1 cellular context compared by ENCODE assay signal in genomic region chr10:68331455-68332258, GRCh38.
TF ChIP-seq lines count a peak whose summit lies in the region.

A gene with protein sequence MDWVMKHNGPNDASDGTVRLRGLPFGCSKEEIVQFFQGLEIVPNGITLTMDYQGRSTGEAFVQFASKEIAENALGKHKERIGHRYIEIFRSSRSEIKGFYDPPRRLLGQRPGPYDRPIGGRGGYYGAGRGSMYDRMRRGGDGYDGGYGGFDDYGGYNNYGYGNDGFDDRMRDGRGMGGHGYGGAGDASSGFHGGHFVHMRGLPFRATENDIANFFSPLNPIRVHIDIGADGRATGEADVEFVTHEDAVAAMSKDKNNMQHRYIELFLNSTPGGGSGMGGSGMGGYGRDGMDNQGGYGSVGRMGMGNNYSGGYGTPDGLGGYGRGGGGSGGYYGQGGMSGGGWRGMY (plus strand): TSS chr10:68332064. CDS start chr10:68337222, 5,158 bp downstream.

TF ChIP-seq in HepG2, 621 proteins besides CTCF, POLR2A, EP300 and RAD21 (continued from another document and continues in another):
- TF ChIP-seq, protein P1, sequence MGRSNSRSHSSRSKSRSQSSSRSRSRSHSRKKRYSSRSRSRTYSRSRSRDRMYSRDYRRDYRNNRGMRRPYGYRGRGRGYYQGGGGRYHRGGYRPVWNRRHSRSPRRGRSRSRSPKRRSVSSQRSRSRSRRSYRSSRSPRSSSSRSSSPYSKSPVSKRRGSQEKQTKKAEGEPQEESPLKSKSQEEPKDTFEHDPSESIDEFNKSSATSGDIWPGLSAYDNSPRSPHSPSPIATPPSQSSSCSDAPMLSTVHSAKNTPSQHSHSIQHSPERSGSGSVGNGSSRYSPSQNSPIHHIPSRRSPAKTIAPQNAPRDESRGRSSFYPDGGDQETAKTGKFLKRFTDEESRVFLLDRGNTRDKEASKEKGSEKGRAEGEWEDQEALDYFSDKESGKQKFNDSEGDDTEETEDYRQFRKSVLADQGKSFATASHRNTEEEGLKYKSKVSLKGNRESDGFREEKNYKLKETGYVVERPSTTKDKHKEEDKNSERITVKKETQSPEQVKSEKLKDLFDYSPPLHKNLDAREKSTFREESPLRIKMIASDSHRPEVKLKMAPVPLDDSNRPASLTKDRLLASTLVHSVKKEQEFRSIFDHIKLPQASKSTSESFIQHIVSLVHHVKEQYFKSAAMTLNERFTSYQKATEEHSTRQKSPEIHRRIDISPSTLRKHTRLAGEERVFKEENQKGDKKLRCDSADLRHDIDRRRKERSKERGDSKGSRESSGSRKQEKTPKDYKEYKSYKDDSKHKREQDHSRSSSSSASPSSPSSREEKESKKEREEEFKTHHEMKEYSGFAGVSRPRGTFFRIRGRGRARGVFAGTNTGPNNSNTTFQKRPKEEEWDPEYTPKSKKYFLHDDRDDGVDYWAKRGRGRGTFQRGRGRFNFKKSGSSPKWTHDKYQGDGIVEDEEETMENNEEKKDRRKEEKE (IDR thresholded peaks at IDR 0.05) = no peak
- TF ChIP-seq RFX3 (CRISPR knock-in tag; IDR thresholded peaks at IDR 0.05) (no peak), ZNF547 (CRISPR knock-in tag; IDR thresholded peaks at IDR 0.05) (peak; percentile 72), PLRG1 (conservative IDR thresholded peaks at IDR 0.05) (no peak), KDM6A (CRISPR knock-in tag; IDR thresholded peaks at IDR 0.05; ENCODE audit: low read depth) (no peak), ZNF562 (CRISPR knock-in tag; IDR thresholded peaks at IDR 0.05; ENCODE audit: borderline replicate concordance) (0 out of 2 replicates have a peak, but pooled peaks have one; percentile 33), ARNT (IDR thresholded peaks at IDR 0.05) (no peak), SPEN (CRISPR knock-in tag; IDR thresholded peaks at IDR 0.05; ENCODE audit: low read depth) (peak; percentile 90), ATF2 (CRISPR knock-in tag; IDR thresholded peaks at IDR 0.05) (peak; percentile 82), TGIF2 (CRISPR knock-in tag; IDR thresholded peaks at IDR 0.05) (peak; percentile 87), IRX3 (CRISPR knock-in tag; IDR thresholded peaks at IDR 0.05; ENCODE audit: borderline replicate concordance, low read depth) (peak; percentile 84), ZNF569 (CRISPR knock-in tag; IDR thresholded peaks at IDR 0.05; ENCODE audit: borderline replicate concordance) (no peak), ZEB1 (IDR thresholded peaks at IDR 0.05; ENCODE audit: insufficient replicate concordance, low read depth) (no peak), FOXP1 (IDR thresholded peaks at IDR 0.05) (no peak), FOXP1 (CRISPR knock-in tag; IDR thresholded peaks at IDR 0.05) (no peak), MEF2D (CRISPR knock-in tag; IDR thresholded peaks at IDR 0.05) (peak; percentile 66; the same call in 1 of the 2 replicates), TMF1 (CRISPR knock-in tag; IDR thresholded peaks at IDR 0.05; ENCODE audit: low read depth) (peak; percentile 34; the same call in 1 of the 2 replicates), ZNF713 (CRISPR knock-in tag; IDR thresholded peaks at IDR 0.05) (no peak), ZNF274 (CRISPR knock-in tag; IDR thresholded peaks at IDR 0.05) (peak; percentile 82; the same call in 1 of the 2 replicates), POLR2AphosphoS2 (IDR thresholded peaks at IDR 0.05; ENCODE audit: low read depth, low read length) (peak; percentile 82; the same call in 1 of the 2 replicates), ZNF570 (CRISPR knock-in tag; IDR thresholded peaks at IDR 0.05; ENCODE audit: borderline replicate concordance) (no peak), PHB2 (IDR thresholded peaks at IDR 0.05; ENCODE audit: partially characterized antibody) (no peak), MIER2 (CRISPR knock-in tag; IDR thresholded peaks at IDR 0.05) (peak; percentile 69; the same call in 1 of the 2 replicates), U2AF1 (optimal IDR thresholded peaks at IDR 0.05; ENCODE audit: low read depth, low read length) (peak; percentile 96), ZNF691 (CRISPR knock-in tag; IDR thresholded peaks at IDR 0.05; ENCODE audit: borderline replicate concordance, low read depth) (no peak; the same call in 1 of the 2 replicates), RXRB (CRISPR knock-in tag; IDR thresholded peaks at IDR 0.05; ENCODE audit: borderline replicate concordance) (no peak; the same call in 1 of the 2 replicates), HES4 (CRISPR knock-in tag; IDR thresholded peaks at IDR 0.05; ENCODE audit: borderline replicate concordance) (no peak; the same call in 1 of the 2 replicates), MYC (CRISPR knock-in tag; IDR thresholded peaks at IDR 0.05; ENCODE audit: borderline replicate concordance) (peak; percentile 95), NR0B2 (CRISPR knock-in tag; IDR thresholded peaks at IDR 0.05) (peak; percentile 86), ZNF703 (CRISPR knock-in tag; IDR thresholded peaks at IDR 0.05; ENCODE audit: borderline replicate concordance) (peak; percentile 30; the same call in 1 of the 2 replicates), ZNF557 (CRISPR knock-in tag; IDR thresholded peaks at IDR 0.05) (0 out of 2 replicates have a peak, but pooled peaks have one; percentile 30), ZNF609 (CRISPR knock-in tag; IDR thresholded peaks at IDR 0.05; ENCODE audit: borderline replicate concordance) (peak; percentile 60), GZF1 (CRISPR knock-in tag; IDR thresholded peaks at IDR 0.05) (no peak)
- TF ChIP-seq, protein P2, sequence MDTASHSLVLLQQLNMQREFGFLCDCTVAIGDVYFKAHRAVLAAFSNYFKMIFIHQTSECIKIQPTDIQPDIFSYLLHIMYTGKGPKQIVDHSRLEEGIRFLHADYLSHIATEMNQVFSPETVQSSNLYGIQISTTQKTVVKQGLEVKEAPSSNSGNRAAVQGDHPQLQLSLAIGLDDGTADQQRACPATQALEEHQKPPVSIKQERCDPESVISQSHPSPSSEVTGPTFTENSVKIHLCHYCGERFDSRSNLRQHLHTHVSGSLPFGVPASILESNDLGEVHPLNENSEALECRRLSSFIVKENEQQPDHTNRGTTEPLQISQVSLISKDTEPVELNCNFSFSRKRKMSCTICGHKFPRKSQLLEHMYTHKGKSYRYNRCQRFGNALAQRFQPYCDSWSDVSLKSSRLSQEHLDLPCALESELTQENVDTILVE (CRISPR knock-in tag; IDR thresholded peaks at IDR 0.05) = no peak
- TF ChIP-seq, protein P3, sequence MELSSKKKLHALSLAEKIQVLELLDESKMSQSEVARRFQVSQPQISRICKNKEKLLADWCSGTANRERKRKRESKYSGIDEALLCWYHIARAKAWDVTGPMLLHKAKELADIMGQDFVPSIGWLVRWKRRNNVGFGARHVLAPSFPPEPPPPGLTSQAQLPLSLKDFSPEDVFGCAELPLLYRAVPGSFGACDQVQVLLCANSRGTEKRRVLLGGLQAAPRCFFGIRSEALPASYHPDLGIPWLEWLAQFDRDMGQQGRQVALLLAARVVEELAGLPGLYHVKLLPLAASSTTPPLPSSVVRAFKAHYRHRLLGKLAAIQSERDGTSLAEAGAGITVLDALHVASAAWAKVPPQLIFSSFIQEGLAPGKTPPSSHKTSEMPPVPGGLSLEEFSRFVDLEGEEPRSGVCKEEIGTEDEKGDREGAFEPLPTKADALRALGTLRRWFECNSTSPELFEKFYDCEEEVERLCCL (CRISPR knock-in tag; IDR thresholded peaks at IDR 0.05; ENCODE audit: borderline replicate concordance) = peak; percentile 31; the same call in 1 of the 2 replicates
- TF ChIP-seq, protein P4, sequence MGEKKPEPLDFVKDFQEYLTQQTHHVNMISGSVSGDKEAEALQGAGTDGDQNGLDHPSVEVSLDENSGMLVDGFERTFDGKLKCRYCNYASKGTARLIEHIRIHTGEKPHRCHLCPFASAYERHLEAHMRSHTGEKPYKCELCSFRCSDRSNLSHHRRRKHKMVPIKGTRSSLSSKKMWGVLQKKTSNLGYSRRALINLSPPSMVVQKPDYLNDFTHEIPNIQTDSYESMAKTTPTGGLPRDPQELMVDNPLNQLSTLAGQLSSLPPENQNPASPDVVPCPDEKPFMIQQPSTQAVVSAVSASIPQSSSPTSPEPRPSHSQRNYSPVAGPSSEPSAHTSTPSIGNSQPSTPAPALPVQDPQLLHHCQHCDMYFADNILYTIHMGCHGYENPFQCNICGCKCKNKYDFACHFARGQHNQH (CRISPR knock-in tag; IDR thresholded peaks at IDR 0.05) = peak; percentile 95
- TF ChIP-seq, protein P5, sequence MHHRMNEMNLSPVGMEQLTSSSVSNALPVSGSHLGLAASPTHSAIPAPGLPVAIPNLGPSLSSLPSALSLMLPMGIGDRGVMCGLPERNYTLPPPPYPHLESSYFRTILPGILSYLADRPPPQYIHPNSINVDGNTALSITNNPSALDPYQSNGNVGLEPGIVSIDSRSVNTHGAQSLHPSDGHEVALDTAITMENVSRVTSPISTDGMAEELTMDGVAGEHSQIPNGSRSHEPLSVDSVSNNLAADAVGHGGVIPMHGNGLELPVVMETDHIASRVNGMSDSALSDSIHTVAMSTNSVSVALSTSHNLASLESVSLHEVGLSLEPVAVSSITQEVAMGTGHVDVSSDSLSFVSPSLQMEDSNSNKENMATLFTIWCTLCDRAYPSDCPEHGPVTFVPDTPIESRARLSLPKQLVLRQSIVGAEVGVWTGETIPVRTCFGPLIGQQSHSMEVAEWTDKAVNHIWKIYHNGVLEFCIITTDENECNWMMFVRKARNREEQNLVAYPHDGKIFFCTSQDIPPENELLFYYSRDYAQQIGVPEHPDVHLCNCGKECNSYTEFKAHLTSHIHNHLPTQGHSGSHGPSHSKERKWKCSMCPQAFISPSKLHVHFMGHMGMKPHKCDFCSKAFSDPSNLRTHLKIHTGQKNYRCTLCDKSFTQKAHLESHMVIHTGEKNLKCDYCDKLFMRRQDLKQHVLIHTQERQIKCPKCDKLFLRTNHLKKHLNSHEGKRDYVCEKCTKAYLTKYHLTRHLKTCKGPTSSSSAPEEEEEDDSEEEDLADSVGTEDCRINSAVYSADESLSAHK (CRISPR knock-in tag; IDR thresholded peaks at IDR 0.05; ENCODE audit: borderline replicate concordance) = peak; percentile 74; the same call in 1 of the 2 replicates
- TF ChIP-seq, protein P6, sequence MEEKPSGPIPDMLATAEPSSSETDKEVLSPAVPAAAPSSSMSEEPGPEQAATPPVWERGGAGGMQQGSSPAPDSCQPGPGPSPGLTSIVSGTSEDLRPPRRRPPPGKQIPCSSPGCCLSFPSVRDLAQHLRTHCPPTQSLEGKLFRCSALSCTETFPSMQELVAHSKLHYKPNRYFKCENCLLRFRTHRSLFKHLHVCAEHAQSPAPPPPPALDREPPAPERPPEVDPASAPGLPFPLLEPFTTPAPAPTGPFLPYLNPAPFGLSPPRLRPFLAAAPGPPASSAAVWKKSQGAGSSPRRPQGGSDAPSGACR (CRISPR knock-in tag; IDR thresholded peaks at IDR 0.05) = no peak; the same call in 1 of the 2 replicates
- TF ChIP-seq, protein P7, sequence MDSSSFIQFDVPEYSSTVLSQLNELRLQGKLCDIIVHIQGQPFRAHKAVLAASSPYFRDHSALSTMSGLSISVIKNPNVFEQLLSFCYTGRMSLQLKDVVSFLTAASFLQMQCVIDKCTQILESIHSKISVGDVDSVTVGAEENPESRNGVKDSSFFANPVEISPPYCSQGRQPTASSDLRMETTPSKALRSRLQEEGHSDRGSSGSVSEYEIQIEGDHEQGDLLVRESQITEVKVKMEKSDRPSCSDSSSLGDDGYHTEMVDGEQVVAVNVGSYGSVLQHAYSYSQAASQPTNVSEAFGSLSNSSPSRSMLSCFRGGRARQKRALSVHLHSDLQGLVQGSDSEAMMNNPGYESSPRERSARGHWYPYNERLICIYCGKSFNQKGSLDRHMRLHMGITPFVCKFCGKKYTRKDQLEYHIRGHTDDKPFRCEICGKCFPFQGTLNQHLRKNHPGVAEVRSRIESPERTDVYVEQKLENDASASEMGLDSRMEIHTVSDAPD (CRISPR knock-in tag; IDR thresholded peaks at IDR 0.05) = no peak
